8 cellular contexts compared by ENCODE assay signal in genomic region chr6:41028618-41029486, GRCh38. TPM values are rescaled to one million over a fixed set of nuclear protein-coding genes. Genes with fewer than 3 reads are reported as not detected.
DNase-seq lines count a peak whose midpoint lies in the region; ATAC-seq and TF ChIP-seq lines count a peak whose summit lies in the region.

No MANE protein-coding gene starts in this region.

- H3K36me3 Mint-ChIP-seq in naive B cell, result no peaks in the 10 kb centered on the region

- H3K4me3 Mint-ChIP-seq in naive B cell, result peak overlapping the region; percentile 79 to 96 (median 87)

- DNase-seq in NCI-H1436 (lab: John Stamatoyannopoulos, UW) (peak; percentile 57), NCI-H1436 treated with DMSO at 0.1 percent for 48 hours (lab: John Stamatoyannopoulos, UW) (no peak), M059J (ENCODE audit: low read depth) (peak; percentile 63), dorsolateral prefrontal cortex (no peak), naive B cell (no peak), SIG-M5 (lab: John Stamatoyannopoulos, UW) (no peak), dedifferentiated amniotic fluid mesenchymal stem cell (ENCODE audit: extremely low spot score) (no peak), activated gamma-delta T cell (lab: John Stamatoyannopoulos, UW) (no peak)

- no peaks in the 10 kb centered on the region for H3K27me3 ChIP-seq in dorsolateral prefrontal cortex

- H3K27ac ChIP-seq in dorsolateral prefrontal cortex, result peak overlapping the region in 24 of 59 donors; percentile 4 to 80 (median 48)

- H3K27ac Mint-ChIP-seq in naive B cell, result peak overlapping the region in 5 of 6 donors; percentile 2 to 85 (median 74)

- peaks cover 23 to 29% (median 25%) of the 10 kb centered on the region in 3 donors for H3K4me1 Mint-ChIP-seq in naive B cell

- H3K9me3 Mint-ChIP-seq in naive B cell, result no peaks in the 10 kb centered on the region

- H3K4me3 ChIP-seq in dorsolateral prefrontal cortex, result peak overlapping the region in 55 of 59 donors; percentile 11 to 69 (median 52)

- H3K27me3 Mint-ChIP-seq in naive B cell, result no peaks in the 10 kb centered on the region

- no peak for TF ChIP-seq CTCF in dorsolateral prefrontal cortex (IDR thresholded peaks at IDR 0.05 in 54 of 56, conservative IDR thresholded peaks at IDR 0.05 in 2 of 56; ENCODE audit: low read depth in 1 of 56, partially characterized antibody in 56 of 56)

- ATAC-seq in naive B cell (ENCODE audit: low read depth in 2 of 2), result no peak

- intact Hi-C loops in dorsolateral prefrontal cortex (cut with DNase I), result loop anchor here (5.0 to 10.0 kb wide), 4 partner anchors 117 to 1047 kb away; no protein-coding TSS in a partner anchor

RNA-seq across cellular contexts. Expression of gene UNC5CL, which starts 10.2 kb away (rescaled TPM):
- total RNA-seq in M059J (2014; rRNA removed; shearing (Covaris generic)), result 0.02 and 0.20 TPM in 2 replicates
- total RNA-seq in dorsolateral prefrontal cortex, result 1 to 10 TPM in 82 of 120 experiments, under 1 TPM in 38; 0.17 to 4.8 (median 1.4) TPM
- polyA plus RNA-seq in naive B cell (ENCODE audit: low read depth in 6 of 6), result under 1 TPM in 4 of 6 donors, not detected in 2; 0.47 to 0.58 (median 0.49) TPM

RNA-seq across cellular contexts. Expression of gene TSPO2, which starts 13.4 kb away (rescaled TPM):
- total RNA-seq in M059J (2014; rRNA removed; shearing (Covaris generic)), result not detected in 2 replicates
- total RNA-seq in dorsolateral prefrontal cortex, result not detected
- not detected for polyA plus RNA-seq in naive B cell (ENCODE audit: low read depth in 6 of 6)

RNA-seq across cellular contexts. Expression of gene APOBEC2, which starts 24.1 kb away (rescaled TPM):
- not detected in 2 replicates for total RNA-seq in M059J (2014; rRNA removed; shearing (Covaris generic))
- not detected for total RNA-seq in dorsolateral prefrontal cortex
- 1 to 10 TPM in 1 of 6 donors, under 1 TPM in 4, not detected in 1; 0.64 to 1.0 (median 0.85) TPM for polyA plus RNA-seq in naive B cell (ENCODE audit: low read depth in 6 of 6)

RNA-seq across cellular contexts. Expression of gene OARD1, which starts 43.3 kb away (rescaled TPM):
- 17.7 and 23.0 TPM in 2 replicates for total RNA-seq in M059J (2014; rRNA removed; shearing (Covaris generic))
- 10 to 100 TPM; 16.2 to 34.8 (median 24.6) TPM for total RNA-seq in dorsolateral prefrontal cortex
- 10 to 100 TPM; 45.8 to 70.6 (median 62.6) TPM for polyA plus RNA-seq in naive B cell (ENCODE audit: low read depth in 6 of 6)

RNA-seq across cellular contexts. Expression of gene NFYA, which starts 43.9 kb away (rescaled TPM):
- total RNA-seq in M059J (2014; rRNA removed; shearing (Covaris generic)), result 9.4 and 19.2 TPM in 2 replicates
- 10 to 100 TPM; 19.9 to 50.6 (median 29.8) TPM for total RNA-seq in dorsolateral prefrontal cortex
- polyA plus RNA-seq in naive B cell (ENCODE audit: low read depth in 6 of 6), result 10 to 100 TPM; 23.0 to 47.1 (median 28.9) TPM

Comparison
In these comparisons a context has a peak if more than half of its experiments do, and no peak if none do; other contexts are left out.
1. DNase-seq: peak in NCI-H1436 (single experiment) and M059J (single experiment); none in NCI-H1436 treated with DMSO at 0.1 percent for 48 hours (single experiment), dorsolateral prefrontal cortex (0 of 10), naive B cell (single experiment), SIG-M5 (single experiment), dedifferentiated amniotic fluid mesenchymal stem cell (single experiment) and activated gamma-delta T cell (single experiment).